Comparison of ENCODE assay signal across 26 cellular contexts in the genomic region with DNA sequence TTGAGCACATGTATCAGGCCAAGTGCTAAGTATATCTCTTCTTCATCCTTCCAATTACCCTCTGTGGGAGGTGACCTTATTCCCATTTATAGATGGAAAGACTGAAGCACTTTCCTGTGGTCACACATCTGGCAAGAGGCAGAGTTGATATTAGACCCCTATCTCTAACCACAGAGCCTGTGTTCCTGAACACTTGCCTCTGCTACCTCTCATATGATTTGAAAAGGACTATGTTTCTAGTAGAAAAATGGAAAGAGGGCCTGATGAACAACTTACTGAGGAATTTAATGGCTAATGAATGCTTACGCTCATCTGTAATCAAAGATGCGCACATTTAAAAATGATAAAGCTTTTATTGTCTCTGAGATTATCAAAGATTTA. TPM values are rescaled to one million over a fixed set of nuclear protein-coding genes. Genes with fewer than 3 reads are reported as not detected.
"Had no signal": no experiment of that assay in that cellular context is flagged by ENCODE, and none has a peak within 500 bp of the region (broad histone marks: within the 10 kb centered on the region; RNA-seq: fewer than 3 reads in every experiment).

No MANE protein-coding gene starts in this region.

- H3K36me3 Mint-ChIP-seq: stimulated activated effector memory CD8-positive, alpha-beta T cell treated with anti-CD3 and anti-CD28 coated beads, Interleukin-12 subunit alpha, Interleukin-12 subunit beta, amount 100 ng/mL, for 72 hours had no signal

- H3K9ac ChIP-seq: parathyroid adenoma had no signal

- H3K27me3 ChIP-seq: suprapubic skin, tibial artery, upper lobe of right lung had no signal

- H3K36me3 ChIP-seq: neutrophil, thoracic aorta, upper lobe of right lung had no signal

- H3K4me3 Mint-ChIP-seq: naive thymus-derived CD8-positive, alpha-beta T cell; nephron; neural crest cell; stimulated activated effector memory CD8-positive, alpha-beta T cell treated with anti-CD3 and anti-CD28 coated beads, Interleukin-12 subunit alpha, Interleukin-12 subunit beta, amount 100 ng/mL, for 72 hours; stimulated activated naive CD8-positive, alpha-beta T cell treated with anti-CD3 and anti-CD28 coated beads, Interleukin-15, Interleukin-2, amounts not matched to agents 100 ng/mL and 50 ng/mL, for 24 hours had no signal

- H3K9me3 Mint-ChIP-seq: naive thymus-derived CD8-positive, alpha-beta T cell; nephron; neural crest cell; stimulated activated effector memory CD8-positive, alpha-beta T cell treated with anti-CD3 and anti-CD28 coated beads, Interleukin-12 subunit alpha, Interleukin-12 subunit beta, amount 100 ng/mL, for 72 hours; stimulated activated naive CD8-positive, alpha-beta T cell treated with anti-CD3 and anti-CD28 coated beads, Interleukin-15, Interleukin-2, amounts not matched to agents 100 ng/mL and 50 ng/mL, for 24 hours had no signal

- H2AFZ ChIP-seq: parathyroid adenoma had no signal

- H3K4me1 Mint-ChIP-seq: naive thymus-derived CD8-positive, alpha-beta T cell; stimulated activated effector memory CD8-positive, alpha-beta T cell treated with anti-CD3 and anti-CD28 coated beads, Interleukin-12 subunit alpha, Interleukin-12 subunit beta, amount 100 ng/mL, for 72 hours had no signal

- H3K9me3 ChIP-seq: lower lobe of right lung, neutrophil, suprapubic skin, thoracic aorta, tibial artery, upper lobe of right lung had no signal

- H3K4me1 ChIP-seq: lower lobe of right lung, parathyroid adenoma, suprapubic skin, tibial artery, upper lobe of right lung had no signal

- DNase-seq: hippocampal formation; kidney glomerular epithelial cell; left cardiac atrium; lower lobe of right lung; naive thymus-derived CD8-positive, alpha-beta T cell; occipital lobe; retina; right cardiac atrium; stimulated activated CD4-positive, alpha-beta T cell treated with anti-CD3 and anti-CD28 coated beads, Interleukin-12 subunit alpha, Interleukin-12 subunit beta, amount 100 ng/mL, for 4 hours; stimulated activated CD4-positive, alpha-beta T cell treated with anti-CD3 and anti-CD28 coated beads, Interleukin-15, amount 100 ng/mL, for 24 hours; stimulated activated CD4-positive, alpha-beta T cell treated with anti-CD3 and anti-CD28 coated beads, Interleukin-4, amount 100 ng/mL, for 24 hours; stimulated activated naive CD4-positive, alpha-beta T cell; tibial artery; upper lobe of right lung had no signal

- ATAC-seq: left cardiac atrium; left lobe of liver; lower lobe of right lung; naive thymus-derived CD8-positive, alpha-beta T cell; right cardiac atrium; sciatic nerve; stimulated activated effector memory CD8-positive, alpha-beta T cell treated with anti-CD3 and anti-CD28 coated beads, Interleukin-12 subunit alpha, Interleukin-12 subunit beta, amount 100 ng/mL, for 72 hours; upper lobe of right lung had no signal

- H3K4me3 ChIP-seq: lower lobe of right lung, skin epidermis, suprapubic skin, thoracic aorta, tibial artery, upper lobe of right lung had no signal

- H3K27ac ChIP-seq: lower lobe of right lung, neutrophil, parathyroid adenoma, skin epidermis, suprapubic skin, thoracic aorta, tibial artery, upper lobe of right lung had no signal

- H3K27ac Mint-ChIP-seq: naive thymus-derived CD8-positive, alpha-beta T cell; nephron; stimulated activated effector memory CD8-positive, alpha-beta T cell treated with anti-CD3 and anti-CD28 coated beads, Interleukin-12 subunit alpha, Interleukin-12 subunit beta, amount 100 ng/mL, for 72 hours; stimulated activated naive CD8-positive, alpha-beta T cell treated with anti-CD3 and anti-CD28 coated beads, Interleukin-15, Interleukin-2, amounts not matched to agents 100 ng/mL and 50 ng/mL, for 24 hours had no signal

RNA-seq across cellular contexts. Expression of a gene that starts 51.4 kb away (rescaled TPM):
- total RNA-seq: left lobe of liver, neural crest cell, occipital lobe, osteocyte had no signal
